ENCODE assay signal across 10 cellular contexts in the genomic region with DNA sequence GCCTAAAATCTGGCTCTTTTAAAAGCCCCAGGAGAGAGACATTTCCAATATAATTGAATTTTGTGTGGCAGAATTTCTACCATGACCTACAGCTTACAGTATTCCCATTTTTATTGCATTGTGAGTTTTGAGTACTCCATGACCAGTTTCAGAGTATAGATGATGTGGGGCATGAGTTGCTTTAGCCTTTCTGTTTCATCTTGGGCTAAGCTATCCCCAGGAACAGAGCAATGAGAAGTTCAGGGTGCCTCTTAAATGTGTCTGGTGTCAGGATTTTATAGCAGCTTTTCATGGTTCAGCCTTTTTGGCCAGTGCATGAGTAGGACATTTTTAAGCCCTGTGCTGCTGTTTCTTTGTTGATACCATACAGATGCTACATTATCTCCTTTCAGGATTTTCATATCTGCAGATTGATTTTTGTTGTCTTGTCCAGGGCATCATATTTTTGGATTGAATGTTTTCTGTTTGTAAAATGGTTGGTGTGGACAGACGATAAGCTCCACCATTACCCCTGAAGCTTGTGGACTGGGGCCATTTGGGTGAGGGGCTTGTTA. TPM values are rescaled to one million over a fixed set of nuclear protein-coding genes. Genes with fewer than 3 reads are reported as not detected.
DNase-seq lines count a peak whose midpoint lies in the region; ATAC-seq and TF ChIP-seq lines count a peak whose summit lies in the region.
"Had no signal": no experiment of that assay in that cellular context is flagged by ENCODE, and none has a peak within 500 bp of the region (broad histone marks: within the 10 kb centered on the region; RNA-seq: fewer than 3 reads in every experiment).

No MANE protein-coding gene starts in this region.

- peak overlapping the region; percentile 61 for H3K9ac ChIP-seq in OCI-LY3 (ENCODE audit: low read length)

- CTCF ChIA-PET in Calu3 (lab: Charles Lee), result interaction anchor here (0.7 to 5.2 kb wide), 12 partner anchors 10 to 186 kb away, joined by 3 to 38 read pairs (median 6); no protein-coding TSS in a partner anchor

- H3K4me1 Mint-ChIP-seq in Calu3 (ENCODE audit: low read depth, unreplicated experiment), result peaks cover 64% of the 10 kb centered on the region

- no TSS peak for BruUV-seq in Calu3 (replicated peaks; lab: Mats Ljungman, UMichigan)

- peaks cover 36% of the 10 kb centered on the region for H3K79me2 ChIP-seq in OCI-LY3 (ENCODE audit: low read length)

- H3K36me3 ChIP-seq in OCI-LY3 (replicated peaks; ENCODE audit: low read depth, low read length), result peaks cover 2% of the 10 kb centered on the region
- 0 out of 2 replicates have a peak, but pooled peaks cover 3% of the 10 kb centered on the region for H3K36me3 ChIP-seq in HAP-1 (replicated peaks)
- H3K36me3 ChIP-seq in MG63, result peaks cover 5% of the 10 kb centered on the region

- peak overlapping the region; percentile 84 for H3K27ac Mint-ChIP-seq in Calu3 (ENCODE audit: unreplicated experiment)

- no peaks in the 10 kb centered on the region for H4K20me1 ChIP-seq in OCI-LY3 (ENCODE audit: insufficient read depth, low read length)

- H3K9me3 Mint-ChIP-seq in Calu3 (ENCODE audit: low read depth, unreplicated experiment), result no peaks in the 10 kb centered on the region

- H3K4me3 ChIP-seq in OCI-LY3 (ENCODE audit: low read length) (peak overlapping the region; percentile 71), epithelial cell of proximal tubule (ENCODE audit: low read depth, low read length) (peak overlapping the region; percentile 44), retinal pigment epithelial cell (ENCODE audit: low read length) (peak overlapping the region; percentile 50), HAP-1 (no peak overlapping the region), MG63 (no peak overlapping the region)

- no peaks in the 10 kb centered on the region for H3K27me3 ChIP-seq in OCI-LY3 (ENCODE audit: low read depth, low read length)
- H3K27me3 ChIP-seq in HAP-1 (ENCODE audit: low read depth), result no peaks in the 10 kb centered on the region
- no peaks in the 10 kb centered on the region for H3K27me3 ChIP-seq in MG63

- H3K36me3 Mint-ChIP-seq in Calu3 (ENCODE audit: insufficient read depth, unreplicated experiment), result peaks cover 32% of the 10 kb centered on the region

- no peak for ATAC-seq in GM18502 (IDR thresholded peaks at IDR 0.05; ENCODE audit: poor library complexity, unreplicated experiment)

- H3K27me3 Mint-ChIP-seq in Calu3 (ENCODE audit: unreplicated experiment), result no peaks in the 10 kb centered on the region

- H3K4me1 ChIP-seq in OCI-LY3 (ENCODE audit: low read length) (peaks cover 38% of the 10 kb centered on the region), HAP-1 (peaks cover 11% of the 10 kb centered on the region)

- H3K9me3 ChIP-seq in OCI-LY3 (ENCODE audit: insufficient read depth, low read length) (no peaks in the 10 kb centered on the region), HAP-1 (no peaks in the 10 kb centered on the region), MG63 (no peaks in the 10 kb centered on the region)

- peak overlapping the region; percentile 82 for H3K4me2 ChIP-seq in OCI-LY3 (ENCODE audit: low read length)

- H2AFZ ChIP-seq in OCI-LY3 (ENCODE audit: low read depth, low read length), result no peak overlapping the region; the same call in 1 of the 2 replicates

- DNase-seq in Calu3 (no peak), epithelial cell of proximal tubule (ENCODE audit: low read depth) (no peak), retinal pigment epithelial cell (ENCODE audit: low read depth) (no peak), HAP-1 (ENCODE audit: low spot score in 2 of 2) (no peak), MG63 (no peak), LoVo (ENCODE audit: low spot score) (no peak)
- DNase-seq: activated effector memory CD4-positive, alpha-beta T cell treated with anti-CD3 and anti-CD28 coated beads, Interleukin-2, amount 50 U/mL, for 16 hours; islet precursor cell had no signal

- no peak overlapping the region for H3K4me3 Mint-ChIP-seq in Calu3 (ENCODE audit: low read depth, unreplicated experiment)

- intact Hi-C loops in Calu3 (cut with micrococcal nuclease; ENCODE audit: unreplicated experiment), result loop anchor here (2.0 kb wide), 1 partner anchor 29 kb away; no protein-coding TSS in a partner anchor

- H3K27ac ChIP-seq in OCI-LY3 (ENCODE audit: low read length), result peak overlapping the region; percentile 48

- in situ Hi-C loops in HAP-1 (cut with MboI; ENCODE audit: low sequenced_read_pairs), result no loop called here

- TF ChIP-seq CTCF in Calu3 (IDR thresholded peaks at IDR 0.05; ENCODE audit: unreplicated experiment) (no peak), OCI-LY3 (IDR thresholded peaks at IDR 0.05; ENCODE audit: low read depth, low read length) (no peak), epithelial cell of proximal tubule (conservative IDR thresholded peaks at IDR 0.05; ENCODE audit: low read depth, low read length) (no peak), retinal pigment epithelial cell (conservative IDR thresholded peaks at IDR 0.05; ENCODE audit: low read depth, low read length) (no peak)

RNA-seq across cellular contexts. Expression of gene ABHD2, which starts 3.5 kb away (rescaled TPM):
- total RNA-seq in Calu3 (2022) (300 and 353 TPM in 2 replicates), epithelial cell of proximal tubule (32.9 and 45.9 TPM in 2 replicates)
- total RNA-seq in MG63 (2014; rRNA removed; shearing (Covaris generic); ENCODE audit: low replicate concordance), result 9.5 and 18.3 TPM in 2 replicates

Comparison
In these comparisons a context has a peak if more than half of its experiments do, and no peak if none do; other contexts are left out.
1. H3K4me3 ChIP-seq: peak in OCI-LY3 (single experiment), epithelial cell of proximal tubule (single experiment) and retinal pigment epithelial cell (single experiment); none in HAP-1 (single experiment) and MG63 (single experiment).